13 cellular contexts compared by ENCODE assay signal in the genomic region with DNA sequence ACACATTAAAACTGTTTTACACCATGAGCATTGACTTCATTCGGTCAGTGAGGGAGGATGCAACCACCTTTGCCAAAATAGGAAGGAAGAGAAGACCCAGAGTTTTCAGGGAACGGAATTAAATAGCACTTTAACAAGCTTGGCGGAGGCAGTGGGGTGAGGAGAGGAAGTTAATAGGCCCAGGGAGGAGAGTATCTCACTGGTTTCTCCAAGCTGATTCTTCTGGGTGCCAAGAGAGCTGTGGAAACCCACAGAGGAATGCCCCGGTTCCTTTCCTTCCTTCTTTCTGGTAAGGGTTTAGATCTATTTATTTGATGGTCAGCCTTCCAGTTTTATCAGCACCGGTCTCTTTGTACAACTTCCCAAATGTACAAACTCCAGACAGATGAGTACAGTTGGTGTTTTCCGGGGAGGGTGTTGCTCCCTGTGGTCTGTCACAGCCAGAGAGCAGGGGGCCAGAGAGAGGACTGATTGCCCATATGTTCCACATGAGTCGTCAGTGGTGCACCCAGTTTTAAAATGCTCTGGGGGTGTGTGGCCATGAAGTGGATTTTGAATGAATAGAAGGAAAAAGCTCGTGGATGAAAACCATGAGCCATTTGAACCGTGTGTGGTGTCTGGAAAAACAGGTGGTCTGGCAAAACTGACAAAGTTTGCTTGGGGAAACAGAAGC. TPM values are rescaled to one million over a fixed set of nuclear protein-coding genes. Genes with fewer than 3 reads are reported as not detected.
DNase-seq lines count a peak whose midpoint lies in the region; ATAC-seq and TF ChIP-seq lines count a peak whose summit lies in the region.
"Had no signal": no experiment of that assay in that cellular context is flagged by ENCODE, and none has a peak within 500 bp of the region (broad histone marks: within the 10 kb centered on the region; RNA-seq: fewer than 3 reads in every experiment).

No MANE protein-coding gene starts in this region.

- no peak overlapping the region for H3K56ac ChIP-seq in H9 (ENCODE audit: insufficient read length, low read depth, low read length)

- H3K4me2 ChIP-seq in H9 (ENCODE audit: insufficient read depth, insufficient read length, low read length), result no peak overlapping the region

- H3K36me3 Mint-ChIP-seq in activated T-helper 1 cell treated with anti-CD3 and anti-CD28 coated beads, Interleukin-12 subunit alpha, Interleukin-12 subunit beta, Interleukin-2, Interleukin-4 antibody, amounts not matched to agents 30 ng/mL and 10 ng/mL and 1 ng/mL, durations not matched to agents 14 hours and 24 hours and 36 hours (ENCODE audit: low read depth), result peaks cover 29% of the 10 kb centered on the region
- peaks cover 0 to 34% (median 0%) of the 10 kb centered on the region in 5 donors for H3K36me3 Mint-ChIP-seq in naive thymus-derived CD4-positive, alpha-beta T cell
- no peaks in the 10 kb centered on the region for H3K36me3 Mint-ChIP-seq in H9 (ENCODE audit: insufficient read depth in 1 of 3, low read depth in 3 of 3)

- peak overlapping the region; percentile 76 for H3K27ac ChIP-seq in naive thymus-derived CD4-positive, alpha-beta T cell (ENCODE audit: low read depth, low read length)
- H3K27ac ChIP-seq in H9 (ENCODE audit: insufficient read length, low read depth, low read length), result no peak overlapping the region

- H3K27me3 ChIP-seq in naive thymus-derived CD4-positive, alpha-beta T cell (ENCODE audit: control insufficient read depth in 2 of 2, insufficient read depth in 2 of 2, low read length in 2 of 2), result no peaks in the 10 kb centered on the region
- H3K27me3 ChIP-seq in H9 (ENCODE audit: insufficient read depth, low read length), result no peaks in the 10 kb centered on the region

- H4K8ac ChIP-seq in H9 (replicated peaks; ENCODE audit: insufficient read length, low read depth, low read length), result no peak overlapping the region

- H4K20me1 ChIP-seq in H9 (ENCODE audit: control insufficient read depth, insufficient read depth, insufficient read length), result no peaks in the 10 kb centered on the region

- no peak overlapping the region for H3T11ph ChIP-seq in H9 (ENCODE audit: low read length)

- H3K27ac Mint-ChIP-seq in activated T-helper 1 cell treated with anti-CD3 and anti-CD28 coated beads, Interleukin-12 subunit alpha, Interleukin-12 subunit beta, Interleukin-2, Interleukin-4 antibody, amounts not matched to agents 30 ng/mL and 10 ng/mL and 1 ng/mL, durations not matched to agents 14 hours and 24 hours and 36 hours, result peak overlapping the region; percentile 95
- peak overlapping the region in 8 of 9 donors; percentile 91 to 100 (median 98) for H3K27ac Mint-ChIP-seq in naive thymus-derived CD4-positive, alpha-beta T cell
- no peak overlapping the region; a peak in 1 of 7 replicates for H3K27ac Mint-ChIP-seq in H9

- peak overlapping the region; percentile 33 for H3K4me3 ChIP-seq in naive thymus-derived CD4-positive, alpha-beta T cell (ENCODE audit: low read length)

- CTCF ChIA-PET in naive thymus-derived CD4-positive, alpha-beta T cell (lab: Charles Lee), result interaction anchor here (1.0 to 2.0 kb wide), 3 partner anchors 55 to 383 kb away, joined by 3 to 5 read pairs (median 3); no protein-coding TSS in a partner anchor

- H3K9me3 Mint-ChIP-seq in activated T-helper 1 cell treated with anti-CD3 and anti-CD28 coated beads, Interleukin-12 subunit alpha, Interleukin-12 subunit beta, Interleukin-2, Interleukin-4 antibody, amounts not matched to agents 30 ng/mL and 10 ng/mL and 1 ng/mL, durations not matched to agents 14 hours and 24 hours and 36 hours, result peaks cover 7% of the 10 kb centered on the region
- H3K9me3 Mint-ChIP-seq in naive thymus-derived CD4-positive, alpha-beta T cell, result peaks cover 0 to 2% (median 0%) of the 10 kb centered on the region in 11 donors
- H3K9me3 Mint-ChIP-seq in H9, result no peaks in the 10 kb centered on the region; a peak in 1 of 5 replicates

- no peak overlapping the region for H4K5ac ChIP-seq in H9 (ENCODE audit: insufficient read length, low read depth, low read length)

- H2BK120ac ChIP-seq in H9 (ENCODE audit: low read depth, low read length, poor library complexity, severe bottlenecking), result no peak overlapping the region

- H3K4me3 Mint-ChIP-seq in activated T-helper 1 cell treated with anti-CD3 and anti-CD28 coated beads, Interleukin-12 subunit alpha, Interleukin-12 subunit beta, Interleukin-2, Interleukin-4 antibody, amounts not matched to agents 30 ng/mL and 10 ng/mL and 1 ng/mL, durations not matched to agents 14 hours and 24 hours and 36 hours, result peak overlapping the region; percentile 70
- H3K4me3 Mint-ChIP-seq in naive thymus-derived CD4-positive, alpha-beta T cell, result peak overlapping the region; percentile 76 to 97 (median 86)
- H3K4me3 Mint-ChIP-seq in H9, result no peak overlapping the region

- no peak overlapping the region for H3K9ac ChIP-seq in H9 (ENCODE audit: extremely low read depth, insufficient read length, low read length)

- no peaks in the 10 kb centered on the region for H3K9me3 ChIP-seq in naive thymus-derived CD4-positive, alpha-beta T cell (ENCODE audit: control insufficient read depth in 2 of 3, low read length in 3 of 3)
- H3K9me3 ChIP-seq in H9 (ENCODE audit: control insufficient read depth, low read depth, low read length), result no peaks in the 10 kb centered on the region

- H3K36me3 ChIP-seq in naive thymus-derived CD4-positive, alpha-beta T cell (ENCODE audit: control insufficient read depth in 2 of 3, insufficient read depth in 3 of 3, low read length in 3 of 3), result no peaks in the 10 kb centered on the region

- H3K4me1 ChIP-seq in naive thymus-derived CD4-positive, alpha-beta T cell (ENCODE audit: control insufficient read depth in 2 of 2, insufficient read depth in 2 of 2, low read length in 2 of 2), result peaks cover 96 to 98% of the 10 kb centered on the region in 2 donors
- no peaks in the 10 kb centered on the region for H3K4me1 ChIP-seq in H9 (ENCODE audit: insufficient read depth, low read length)

- H2AK5ac ChIP-seq in H9 (ENCODE audit: insufficient read length, low read length), result no peak overlapping the region

- no peak overlapping the region for H4K91ac ChIP-seq in H9 (ENCODE audit: insufficient read length, low read depth, low read length)

- H3K23me2 ChIP-seq in H9 (ENCODE audit: insufficient read length, low read depth, low read length, poor library complexity, severe bottlenecking), result no peaks in the 10 kb centered on the region

- H3K23ac ChIP-seq in H9 (ENCODE audit: insufficient read length, low read depth, low read length), result no peak overlapping the region

- H3K79me1 ChIP-seq in H9 (ENCODE audit: insufficient read depth, low read depth, low read length, poor library complexity, severe bottlenecking), result no peaks in the 10 kb centered on the region

- H3K79me2 ChIP-seq in H9 (ENCODE audit: insufficient read depth, low read length), result no peaks in the 10 kb centered on the region

- no peak overlapping the region for H3K18ac ChIP-seq in H9 (ENCODE audit: insufficient read length, low read depth, low read length)

- H2BK15ac ChIP-seq in H9 (ENCODE audit: low read depth, low read length), result no peak overlapping the region

- no peak overlapping the region for H2BK5ac ChIP-seq in H9 (ENCODE audit: insufficient read length, low read length)

- no peak overlapping the region for H3K4ac ChIP-seq in H9 (ENCODE audit: low read depth, low read length)

- DNase-seq in stimulated activated naive CD4-positive, alpha-beta T cell treated with Interleukin-2 at 50 U/mL for 16 hours (lab: John Stamatoyannopoulos, UW), result peak; percentile 44
- DNase-seq in stimulated activated naive CD4-positive, alpha-beta T cell (lab: John Stamatoyannopoulos, UW), result no peak
- DNase-seq in activated T-helper 1 cell treated with anti-CD3 and anti-CD28 coated beads, Interleukin-12 subunit alpha, Interleukin-12 subunit beta, Interleukin-2, Interleukin-4 antibody, amounts not matched to agents 30 ng/mL and 10 ng/mL and 1 ng/mL, durations not matched to agents 14 hours and 24 hours and 36 hours (ENCODE audit: low spot score), result no peak
- DNase-seq in naive thymus-derived CD4-positive, alpha-beta T cell, result peak in 1 of 9 donors; percentile 34
- no peak for DNase-seq in H9
- DNase-seq in NCI-H524 (lab: John Stamatoyannopoulos, UW), result no peak
- no peak for DNase-seq in NCI-H1417 (lab: John Stamatoyannopoulos, UW)
- DNase-seq: COR-L47, islet precursor cell, Karpas-422, NCI-H526 treated with DMSO at 0.1 percent for 48 hours, T1000 had no signal

- H3K4me1 Mint-ChIP-seq in activated T-helper 1 cell treated with anti-CD3 and anti-CD28 coated beads, Interleukin-12 subunit alpha, Interleukin-12 subunit beta, Interleukin-2, Interleukin-4 antibody, amounts not matched to agents 30 ng/mL and 10 ng/mL and 1 ng/mL, durations not matched to agents 14 hours and 24 hours and 36 hours (ENCODE audit: low read depth), result peaks cover 96% of the 10 kb centered on the region
- peaks cover 0 to 97% (median 82%) of the 10 kb centered on the region in 7 donors for H3K4me1 Mint-ChIP-seq in naive thymus-derived CD4-positive, alpha-beta T cell
- peaks cover 4 to 6% of the 10 kb centered on the region in 2 experiments for H3K4me1 Mint-ChIP-seq in H9

- no peak overlapping the region for H2BK20ac ChIP-seq in H9 (ENCODE audit: low read depth, low read length, poor library complexity, severe bottlenecking)

- ATAC-seq in naive thymus-derived CD4-positive, alpha-beta T cell, result peak; percentile 28
- no peak for ATAC-seq in GM21723 (IDR thresholded peaks at IDR 0.05; ENCODE audit: unreplicated experiment)

- no peak for TF ChIP-seq CTCF in H9 (conservative IDR thresholded peaks at IDR 0.05)

- POLR2A ChIA-PET in naive thymus-derived CD4-positive, alpha-beta T cell (lab: Charles Lee), result interaction anchor here (0.6 to 10.5 kb wide), 12 partner anchors 10 to 108 kb away, joined by 3 to 142 read pairs (median 4); no protein-coding TSS in a partner anchor

- H3K14ac ChIP-seq in H9 (ENCODE audit: insufficient read depth, low read length), result no peak overlapping the region

- H2BK12ac ChIP-seq in H9 (ENCODE audit: insufficient read length, low read depth, low read length), result no peak overlapping the region

- H3K27me3 Mint-ChIP-seq in activated T-helper 1 cell treated with anti-CD3 and anti-CD28 coated beads, Interleukin-12 subunit alpha, Interleukin-12 subunit beta, Interleukin-2, Interleukin-4 antibody, amounts not matched to agents 30 ng/mL and 10 ng/mL and 1 ng/mL, durations not matched to agents 14 hours and 24 hours and 36 hours (ENCODE audit: insufficient read depth), result no peaks in the 10 kb centered on the region
- no peaks in the 10 kb centered on the region for H3K27me3 Mint-ChIP-seq in naive thymus-derived CD4-positive, alpha-beta T cell
- H3K27me3 Mint-ChIP-seq in H9 (ENCODE audit: low read depth), result no peaks in the 10 kb centered on the region

- intact Hi-C loops in activated T-helper 1 cell treated with anti-CD3 and anti-CD28 coated beads, Interleukin-12 subunit alpha, Interleukin-12 subunit beta, Interleukin-2, Interleukin-4 antibody, amounts not matched to agents 30 ng/mL and 10 ng/mL and 1 ng/mL, durations not matched to agents 14 hours and 24 hours and 36 hours (cut with micrococcal nuclease), result loop anchor here (1.0 kb wide), 1 partner anchor 9 kb away; no protein-coding TSS in a partner anchor
- intact Hi-C loops in naive thymus-derived CD4-positive, alpha-beta T cell (cut with micrococcal nuclease), result loop anchor here (1.0 to 5.0 kb wide), 2 partner anchors 7 to 1101 kb away; partner anchors contain the start of gene PPM1A (in 1 of the 2)

- H2AFZ ChIP-seq in H9 (ENCODE audit: low read length), result no peak overlapping the region

- WGBS in H9 (ENCODE audit: extremely low coverage, insufficient read length, low lambda C conversion rate), result no CpG with 5 or more reads among the region's 9 CpGs

RNA-seq across cellular contexts. Expression of gene PRKCH, which starts 26.5 kb away (rescaled TPM):
- 145 and 151 TPM in 2 replicates for total RNA-seq in activated T-helper 1 cell treated with anti-CD3 and anti-CD28 coated beads, Interleukin-12 subunit alpha, Interleukin-12 subunit beta, Interleukin-2, Interleukin-4 antibody, amounts not matched to agents 30 ng/mL and 10 ng/mL and 1 ng/mL, durations not matched to agents 14 hours and 24 hours and 36 hours
- total RNA-seq in naive thymus-derived CD4-positive, alpha-beta T cell, result 100 to 1,000 TPM; 224 to 359 (median 320) TPM
- 100 to 1,000 TPM; 191 to 285 TPM for polyA plus RNA-seq in naive thymus-derived CD4-positive, alpha-beta T cell
- 5.2 and 6.0 TPM in 2 replicates for total RNA-seq in H9 (2021)

Comparison
In these comparisons a context has a peak if more than half of its experiments do, and no peak if none do; other contexts are left out.
1. H3K27ac Mint-ChIP-seq: peak in activated T-helper 1 cell treated with anti-CD3 and anti-CD28 coated beads, Interleukin-12 subunit alpha, Interleukin-12 subunit beta, Interleukin-2, Interleukin-4 antibody, amounts not matched to agents 30 ng/mL and 10 ng/mL and 1 ng/mL, durations not matched to agents 14 hours and 24 hours and 36 hours (single experiment) and naive thymus-derived CD4-positive, alpha-beta T cell (8 of 9); none in H9 (0 of 3).
2. H3K4me3 Mint-ChIP-seq: peak in activated T-helper 1 cell treated with anti-CD3 and anti-CD28 coated beads, Interleukin-12 subunit alpha, Interleukin-12 subunit beta, Interleukin-2, Interleukin-4 antibody, amounts not matched to agents 30 ng/mL and 10 ng/mL and 1 ng/mL, durations not matched to agents 14 hours and 24 hours and 36 hours (single experiment) and naive thymus-derived CD4-positive, alpha-beta T cell (10 of 10); none in H9 (0 of 2).
3. RNA of gene PRKCH, which starts 26.5 kb away (total RNA-seq): 224 to 359 TPM in naive thymus-derived CD4-positive, alpha-beta T cell and 145 to 151 TPM in activated T-helper 1 cell treated with anti-CD3 and anti-CD28 coated beads, Interleukin-12 subunit alpha, Interleukin-12 subunit beta, Interleukin-2, Interleukin-4 antibody, amounts not matched to agents 30 ng/mL and 10 ng/mL and 1 ng/mL, durations not matched to agents 14 hours and 24 hours and 36 hours; 5.2 to 6.0 TPM in H9; every median in the first group is over 10 times any median in the second.